ENCODE assay signal across 10 cellular contexts in genomic region chr22:46969491-46969890, GRCh38.
DNase-seq lines count a peak whose midpoint lies in the region; ATAC-seq lines count a peak whose summit lies in the region.
"Had no signal": no experiment of that assay in that cellular context is flagged by ENCODE, and none has a peak within 500 bp of the region (broad histone marks: within the 10 kb centered on the region; RNA-seq: fewer than 3 reads in every experiment).

No MANE protein-coding gene starts in this region.

- H3K27ac ChIP-seq in caudate nucleus (ENCODE audit: low read depth, low read length): no peak overlapping the region

- peak overlapping the region; percentile 12 for H3K27ac Mint-ChIP-seq in activated naive CD4-positive, alpha-beta T cell treated with anti-CD3 and anti-CD28 coated beads for 36 hours
- peak overlapping the region; percentile 33 for H3K27ac Mint-ChIP-seq in activated CD8-positive, alpha-beta T cell treated with anti-CD3 and anti-CD28 coated beads, Interleukin-2, amount 10 ng/mL, durations not matched to agents 7 days and 5 days

- H3K27me3 Mint-ChIP-seq in activated naive CD4-positive, alpha-beta T cell treated with anti-CD3 and anti-CD28 coated beads for 36 hours (ENCODE audit: low read depth): no peaks in the 10 kb centered on the region
- no peaks in the 10 kb centered on the region for H3K27me3 Mint-ChIP-seq in activated CD8-positive, alpha-beta T cell treated with anti-CD3 and anti-CD28 coated beads, Interleukin-2, amount 10 ng/mL, durations not matched to agents 7 days and 5 days (ENCODE audit: low read depth)

- POLR2A ChIA-PET in activated CD8-positive, alpha-beta T cell treated with anti-CD3 and anti-CD28 coated beads, Interleukin-2, amount 10 ng/mL, durations not matched to agents 7 days and 5 days (lab: Charles Lee): no interaction called here

- intact Hi-C loops in activated naive CD4-positive, alpha-beta T cell treated with anti-CD3 and anti-CD28 coated beads for 36 hours (cut with micrococcal nuclease): no loop called here

- H3K4me3 Mint-ChIP-seq in activated naive CD4-positive, alpha-beta T cell treated with anti-CD3 and anti-CD28 coated beads for 36 hours: no peak overlapping the region
- no peak overlapping the region for H3K4me3 Mint-ChIP-seq in activated CD8-positive, alpha-beta T cell treated with anti-CD3 and anti-CD28 coated beads, Interleukin-2, amount 10 ng/mL, durations not matched to agents 7 days and 5 days

- no peaks in the 10 kb centered on the region for H3K36me3 Mint-ChIP-seq in activated naive CD4-positive, alpha-beta T cell treated with anti-CD3 and anti-CD28 coated beads for 36 hours (ENCODE audit: low read depth)
- no peaks in the 10 kb centered on the region for H3K36me3 Mint-ChIP-seq in activated CD8-positive, alpha-beta T cell treated with anti-CD3 and anti-CD28 coated beads, Interleukin-2, amount 10 ng/mL, durations not matched to agents 7 days and 5 days (ENCODE audit: low read depth)

- CTCF ChIA-PET in activated naive CD4-positive, alpha-beta T cell treated with anti-CD3 and anti-CD28 coated beads for 36 hours (lab: Charles Lee): no interaction called here
- CTCF ChIA-PET in activated CD8-positive, alpha-beta T cell treated with anti-CD3 and anti-CD28 coated beads, Interleukin-2, amount 10 ng/mL, durations not matched to agents 7 days and 5 days (lab: Charles Lee): no interaction called here

- ATAC-seq in HG02763 (IDR thresholded peaks at IDR 0.05; ENCODE audit: unreplicated experiment): peak; percentile 82
- peak; percentile 42 for ATAC-seq in activated CD8-positive, alpha-beta T cell treated with anti-CD3 and anti-CD28 coated beads, Interleukin-2, amount 10 ng/mL, durations not matched to agents 7 days and 5 days
- ATAC-seq in stimulated activated naive CD8-positive, alpha-beta T cell treated with anti-CD3 and anti-CD28 coated beads, Interleukin-15, Interleukin-2, amounts not matched to agents 100 U/mL and 50 U/mL, for 24 hours: peak; percentile 99

- peaks cover 16% of the 10 kb centered on the region for H3K4me1 Mint-ChIP-seq in activated naive CD4-positive, alpha-beta T cell treated with anti-CD3 and anti-CD28 coated beads for 36 hours (ENCODE audit: low read depth)
- peaks cover 19% of the 10 kb centered on the region for H3K4me1 Mint-ChIP-seq in activated CD8-positive, alpha-beta T cell treated with anti-CD3 and anti-CD28 coated beads, Interleukin-2, amount 10 ng/mL, durations not matched to agents 7 days and 5 days (ENCODE audit: low read depth)

- no peak for DNase-seq in activated naive CD4-positive, alpha-beta T cell treated with anti-CD3 and anti-CD28 coated beads for 36 hours
- no peak for DNase-seq in activated naive CD4-positive, alpha-beta T cell (lab: John Stamatoyannopoulos, UW)
- DNase-seq in activated CD8-positive, alpha-beta T cell treated with anti-CD3 and anti-CD28 coated beads, Interleukin-2, amount 10 ng/mL, durations not matched to agents 7 days and 5 days: peak; percentile 38
- DNase-seq in stimulated activated naive CD8-positive, alpha-beta T cell treated with anti-CD3 and anti-CD28 coated beads, Interleukin-15, Interleukin-2, amounts not matched to agents 100 U/mL and 50 U/mL, for 24 hours: peak; percentile 79
- DNase-seq in amygdala (lab: John Stamatoyannopoulos, UW) (no peak), caudate nucleus (lab: John Stamatoyannopoulos, UW) (no peak), SKM-1 treated with dmso at 0.1 percent for 144 hours (lab: John Stamatoyannopoulos, UW; ENCODE audit: unreplicated experiment) (no peak)
- DNase-seq: mammary epithelial cell, NCI-H2107 had no signal

- H3K9me3 Mint-ChIP-seq in activated naive CD4-positive, alpha-beta T cell treated with anti-CD3 and anti-CD28 coated beads for 36 hours: no peaks in the 10 kb centered on the region
- H3K9me3 Mint-ChIP-seq in activated CD8-positive, alpha-beta T cell treated with anti-CD3 and anti-CD28 coated beads, Interleukin-2, amount 10 ng/mL, durations not matched to agents 7 days and 5 days (ENCODE audit: insufficient read depth): no peaks in the 10 kb centered on the region

Comparison
In these comparisons a context has a peak if more than half of its experiments do, and no peak if none do; other contexts are left out.
1. DNase-seq: peak in activated CD8-positive, alpha-beta T cell treated with anti-CD3 and anti-CD28 coated beads, Interleukin-2, amount 10 ng/mL, durations not matched to agents 7 days and 5 days (single experiment) and stimulated activated naive CD8-positive, alpha-beta T cell treated with anti-CD3 and anti-CD28 coated beads, Interleukin-15, Interleukin-2, amounts not matched to agents 100 U/mL and 50 U/mL, for 24 hours (single experiment); none in activated naive CD4-positive, alpha-beta T cell treated with anti-CD3 and anti-CD28 coated beads for 36 hours (single experiment), activated naive CD4-positive, alpha-beta T cell (0 of 4), amygdala (0 of 56), caudate nucleus (0 of 61) and SKM-1 treated with dmso at 0.1 percent for 144 hours (single experiment).
2. ATAC-seq: peak in every context shown above with its lines; median percentile 99 in stimulated activated naive CD8-positive, alpha-beta T cell treated with anti-CD3 and anti-CD28 coated beads, Interleukin-15, Interleukin-2, amounts not matched to agents 100 U/mL and 50 U/mL, for 24 hours; 82 in HG02763; 42 in activated CD8-positive, alpha-beta T cell treated with anti-CD3 and anti-CD28 coated beads, Interleukin-2, amount 10 ng/mL, durations not matched to agents 7 days and 5 days.